8 cellular contexts compared by ENCODE assay signal in the genomic region with DNA sequence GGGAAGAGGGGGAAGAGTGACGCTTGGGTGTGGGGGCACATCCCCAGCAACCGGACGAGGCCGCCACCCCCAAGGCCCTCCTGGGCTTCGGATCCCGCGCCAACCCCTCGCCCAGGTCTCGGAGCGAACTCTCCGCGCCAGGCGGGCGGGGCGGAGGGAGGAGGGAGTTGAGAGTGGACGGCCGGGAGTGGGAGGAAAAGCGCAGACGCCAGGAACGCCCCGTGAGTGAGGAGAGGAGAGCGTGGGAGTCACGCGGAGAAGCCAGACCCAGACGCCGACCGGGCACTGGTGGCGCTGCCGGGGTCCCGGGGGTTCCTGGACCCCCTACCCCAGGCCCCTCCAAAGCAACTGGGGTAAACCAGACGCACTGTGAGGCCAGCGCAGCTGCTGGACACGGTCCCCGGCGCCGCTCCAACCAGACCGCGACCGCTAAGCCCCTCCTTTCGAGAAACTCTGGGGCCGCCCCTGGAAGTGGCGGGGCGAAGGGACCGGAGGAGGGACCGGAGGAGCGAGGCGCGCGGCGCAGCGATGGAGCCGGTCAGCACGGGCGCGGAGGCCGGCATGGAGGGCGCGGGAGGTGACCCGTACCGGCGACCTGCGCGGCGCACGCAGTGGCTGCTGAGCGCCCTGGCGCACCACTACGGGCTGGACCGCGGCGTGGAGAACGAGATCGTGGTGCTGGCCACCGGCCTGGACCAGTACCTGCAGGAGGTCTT. TPM values are rescaled to one million over a fixed set of nuclear protein-coding genes. Genes with fewer than 3 reads are reported as not detected.
DNase-seq lines count a peak whose midpoint lies in the region; ATAC-seq and TF ChIP-seq lines count a peak whose summit lies in the region.

A gene with protein sequence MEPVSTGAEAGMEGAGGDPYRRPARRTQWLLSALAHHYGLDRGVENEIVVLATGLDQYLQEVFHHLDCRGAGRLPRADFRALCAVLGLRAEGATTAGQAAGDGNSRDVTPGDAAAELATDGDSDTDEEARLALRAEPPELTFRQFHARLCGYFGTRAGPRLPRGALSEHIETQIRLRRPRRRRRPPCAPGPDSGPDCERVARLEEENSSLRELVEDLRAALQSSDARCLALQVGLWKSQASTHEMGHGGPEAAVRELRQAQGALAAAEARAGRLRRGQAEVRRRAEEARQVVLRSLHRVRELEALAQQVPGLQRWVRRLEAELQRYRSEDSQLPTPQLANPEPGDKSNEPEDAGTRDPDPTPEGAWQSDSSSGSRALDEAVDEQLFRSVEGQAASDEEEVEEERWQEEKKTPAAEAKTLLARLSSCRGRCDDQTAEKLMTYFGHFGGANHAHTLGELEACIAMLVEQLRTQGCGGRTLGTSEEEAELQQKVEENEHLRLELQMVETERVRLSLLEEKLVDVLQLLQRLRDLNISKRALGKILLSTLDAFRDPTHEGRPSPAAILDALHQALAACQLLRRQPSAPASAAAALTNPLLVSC (plus strand): TSS at position 204 of the 716 bp plus-strand sequence. CDS start 325 bp downstream, at position 529.

- peak within 1 kb of the TSS; percentile 77 for H3K4me3 Mint-ChIP-seq in nephron progenitor cell

- H3K27me3 Mint-ChIP-seq in nephron progenitor cell (ENCODE audit: low read depth, poor library complexity) = peaks cover 81% of the 10 kb centered on the region

- H3K27ac Mint-ChIP-seq in nephron progenitor cell = no peak within 1 kb of the TSS

- H3K9me3 ChIP-seq in SJSA1 (replicated peaks) = 0 out of 2 replicates have a peak, but pooled peaks cover 3% of the 10 kb centered on the region

- peaks cover 4% of the 10 kb centered on the region for H3K9me3 Mint-ChIP-seq in nephron progenitor cell

- H3K4me1 ChIP-seq in SJSA1 (replicated peaks) = peaks cover 50% of the 10 kb centered on the region

- H3K4me1 Mint-ChIP-seq in nephron progenitor cell = peaks cover 54% of the 10 kb centered on the region

- peak; percentile 43 for ATAC-seq in esophagus mucosa
- no peak for ATAC-seq in HG02884 (IDR thresholded peaks at IDR 0.05; ENCODE audit: unreplicated experiment)
- no peak for ATAC-seq in GM19023 (IDR thresholded peaks at IDR 0.05; ENCODE audit: unreplicated experiment)
- ATAC-seq in HG03025 (IDR thresholded peaks at IDR 0.05; ENCODE audit: low FRiP score, unreplicated experiment) = no peak

- peak; percentile 43 for DNase-seq in COR-L47 (lab: John Stamatoyannopoulos, UW)
- peak in 1 of 2 experiments; percentile 51 for DNase-seq in SJSA1 (ENCODE audit: low read depth in 1 of 2, low spot score in 2 of 2)
- peak; percentile 74 for DNase-seq in nephron progenitor cell
- DNase-seq in stimulated activated CD4-positive, alpha-beta T cell treated with anti-CD3 and anti-CD28 coated beads, Interleukin-4, amount 100 ng/mL, for 1 hour = no peak

- peak within 1 kb of the TSS; percentile 44 for H3K4me3 ChIP-seq in SJSA1

- no peaks in the 10 kb centered on the region for H3K36me3 Mint-ChIP-seq in nephron progenitor cell (ENCODE audit: low read depth)

- TF ChIP-seq CTCF in nephron progenitor cell (IDR thresholded peaks at IDR 0.05) = no peak

- no peaks in the 10 kb centered on the region for H3K36me3 ChIP-seq in SJSA1

- peaks cover 29% of the 10 kb centered on the region for H3K27me3 ChIP-seq in SJSA1 (replicated peaks)

- no peak within 1 kb of the TSS for H3K27ac ChIP-seq in SJSA1

RNA-seq across cellular contexts. Expression of the gene that starts here (rescaled TPM):
- total RNA-seq in SJSA1 (2014; rRNA removed; shearing (Covaris generic)) = 1.5 and 2.8 TPM in 2 replicates
- total RNA-seq in esophagus mucosa = 0.20 TPM

Comparison
In these comparisons a context has a peak if more than half of its experiments do, and no peak if none do; other contexts are left out.
1. Peak in ATAC-seq in esophagus mucosa; RNA of the gene not detected or under 1 TPM.